ENCODE assay signal across 8 cellular contexts in the genomic region with DNA sequence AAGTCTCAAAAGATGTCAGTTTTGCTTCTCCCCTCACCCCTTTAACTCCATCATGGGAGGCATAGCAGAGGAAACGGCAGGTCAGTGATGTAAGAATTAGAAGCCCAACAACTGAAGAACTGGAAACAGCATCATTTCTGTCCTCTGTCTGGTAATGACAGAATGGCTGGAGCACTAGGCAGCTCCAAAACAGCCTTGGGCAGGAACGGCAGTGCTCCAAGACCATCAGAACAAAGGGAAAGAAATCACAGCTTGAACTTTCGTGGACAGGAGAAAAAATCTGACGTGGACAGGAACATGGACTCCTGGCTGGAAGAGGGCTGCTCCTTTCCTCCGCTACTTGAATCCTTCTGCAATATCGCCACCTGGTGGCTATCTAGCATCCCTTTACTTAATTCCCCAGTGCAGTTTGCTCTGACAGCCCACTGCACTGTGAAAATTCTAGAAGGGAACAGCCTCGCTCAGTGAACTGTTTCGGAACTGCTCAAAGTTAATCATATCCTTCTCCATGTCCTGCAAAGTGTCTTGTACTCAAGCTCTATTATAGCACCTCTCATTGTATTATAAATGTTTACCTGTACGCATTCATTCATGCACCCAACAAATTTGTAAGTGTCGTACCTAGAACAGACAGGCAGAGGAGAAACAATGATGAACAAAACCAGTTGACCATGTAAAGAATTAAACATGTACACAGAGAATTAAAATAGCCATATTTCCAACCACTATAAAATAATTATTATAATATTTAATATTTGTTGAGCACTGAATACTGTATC. TPM values are rescaled to one million over a fixed set of nuclear protein-coding genes. Genes with fewer than 3 reads are reported as not detected.
DNase-seq lines count a peak whose midpoint lies in the region; ATAC-seq, FAIRE-seq and TF ChIP-seq lines count a peak whose summit lies in the region.

No MANE protein-coding gene starts in this region.

- no peaks in the 10 kb centered on the region for H3K9me3 Mint-ChIP-seq in central memory CD8-positive, alpha-beta T cell

- FAIRE-seq in kidney (lab: Jason Lieb, UNC) = peak; percentile 95

- no peak overlapping the region for H3K9ac ChIP-seq in kidney (ENCODE audit: low read length in 2 of 2)

- H3K4me3 ChIP-seq in AG10803 (ENCODE audit: low read length) = peak overlapping the region; percentile 65
- peak overlapping the region; percentile 48 for H3K4me3 ChIP-seq in WI38 (ENCODE audit: low read depth, low read length)
- peak overlapping the region; percentile 59 to 64 for H3K4me3 ChIP-seq in kidney (ENCODE audit: low read length in 2 of 2)

- peaks cover 4% of the 10 kb centered on the region for H3K36me3 Mint-ChIP-seq in central memory CD8-positive, alpha-beta T cell (ENCODE audit: insufficient read depth)

- TF ChIP-seq CTCF in AG10803 (conservative IDR thresholded peaks at IDR 0.05; ENCODE audit: low read length) (peak; percentile 72), WI38 (IDR thresholded peaks at IDR 0.05; ENCODE audit: low read depth, low read length) (peak; percentile 69), kidney (IDR thresholded peaks at IDR 0.05; ENCODE audit: borderline replicate concordance, extremely low read depth, insufficient read depth) (peak; percentile 81)

- DNase-seq in AG10803 (ENCODE audit: low read depth) (peak; percentile 87), NCI-H2107 treated with DMSO at 0.1 percent for 48 hours (lab: John Stamatoyannopoulos, UW; ENCODE audit: unreplicated experiment) (peak; percentile 84), kidney (no peak)
- DNase-seq in central memory CD8-positive, alpha-beta T cell (ENCODE audit: low spot score in 2 of 2) = peak in 1 of 2 donors; percentile 37
- peak; percentile 27 to 57 for DNase-seq in stimulated activated CD4-positive, alpha-beta T cell treated with anti-CD3 and anti-CD28 coated beads, Interleukin-2, amount 100 ng/mL, for 24 hours

- H3K27ac Mint-ChIP-seq in central memory CD8-positive, alpha-beta T cell (ENCODE audit: low read depth) = no peak overlapping the region

- intact Hi-C loops in kidney (cut with DNase I) = no loop called here

- no peak overlapping the region for H3K4me3 Mint-ChIP-seq in central memory CD8-positive, alpha-beta T cell

- H3K36me3 ChIP-seq in kidney (ENCODE audit: control insufficient read depth in 1 of 2, insufficient read depth in 2 of 2, low read length in 2 of 2) = no peaks in the 10 kb centered on the region

- H3K27ac ChIP-seq in kidney (ENCODE audit: low read depth in 2 of 2, low read length in 2 of 2) = no peak overlapping the region

- ATAC-seq in GM18861 (IDR thresholded peaks at IDR 0.05; ENCODE audit: unreplicated experiment) (peak; percentile 88), HG03095 (IDR thresholded peaks at IDR 0.05; ENCODE audit: unreplicated experiment) (peak; percentile 89)
- peak; percentile 65 for ATAC-seq in central memory CD8-positive, alpha-beta T cell (replicated peaks; ENCODE audit: extremely low read depth, poor library complexity, severe bottlenecking)

- peaks cover 15% of the 10 kb centered on the region for H3K4me1 Mint-ChIP-seq in central memory CD8-positive, alpha-beta T cell

- no peaks in the 10 kb centered on the region for H3K9me3 ChIP-seq in kidney (ENCODE audit: control insufficient read depth in 1 of 2, low read length in 2 of 2)

- H3K4me1 ChIP-seq in kidney (ENCODE audit: control insufficient read depth in 1 of 2, insufficient read depth in 1 of 2, low read depth in 1 of 2, low read length in 2 of 2) = peaks cover 0 to 2% of the 10 kb centered on the region in 2 donors

- H3K27me3 Mint-ChIP-seq in central memory CD8-positive, alpha-beta T cell = no peaks in the 10 kb centered on the region

RNA-seq across cellular contexts. Expression of a gene that starts 20.4 kb away (rescaled TPM):
- total RNA-seq in kidney = 12.1 TPM
- 5.0 TPM for polyA plus RNA-seq in kidney (ENCODE audit: insufficient read depth, low read depth, low replicate concordance)

RNA-seq across cellular contexts. Expression of a gene that starts 24.1 kb away (rescaled TPM):
- total RNA-seq in kidney = 0.79 TPM
- 3.3 TPM for polyA plus RNA-seq in kidney (ENCODE audit: insufficient read depth, low read depth, low replicate concordance)

RNA-seq across cellular contexts. Expression of a gene that starts 29.8 kb away (rescaled TPM):
- 37.4 TPM for total RNA-seq in kidney
- polyA plus RNA-seq in kidney (ENCODE audit: insufficient read depth, low read depth, low replicate concordance) = 12.6 TPM
